ENCODE assay signal across 1 cellular context in genomic region chr16:16243886-16244285, GRCh38. TPM values are rescaled to one million over a fixed set of nuclear protein-coding genes. Genes with fewer than 3 reads are reported as not detected.
"Had no signal": no experiment of that assay in that cellular context is flagged by ENCODE, and none has a peak within 500 bp of the region (broad histone marks: within the 10 kb centered on the region; RNA-seq: fewer than 3 reads in every experiment).

No MANE protein-coding gene starts in this region.

RNA-seq across cellular contexts. Expression of gene ABCC6, which starts 20.6 kb away (rescaled TPM):
- total RNA-seq: foreskin keratinocyte had no signal
